33 cellular contexts compared by ENCODE assay signal in the genomic region with DNA sequence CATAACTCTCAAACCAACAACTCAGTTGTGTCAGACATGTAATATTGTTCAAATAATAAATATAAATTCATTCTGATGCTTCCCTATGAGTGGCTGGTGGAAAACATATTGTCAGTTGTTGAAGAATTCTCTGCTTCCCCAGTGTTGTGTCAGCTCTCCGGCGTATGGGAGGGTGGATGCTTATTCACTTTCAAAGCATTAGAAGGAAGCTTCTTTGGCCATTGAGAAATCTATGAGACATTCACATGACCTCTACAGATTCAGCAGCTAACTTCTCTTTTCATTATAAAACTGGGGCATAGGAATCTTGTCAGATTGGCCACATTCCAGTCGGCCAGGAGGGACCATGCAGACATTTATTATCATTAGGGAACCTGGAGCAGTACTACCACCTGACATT. TPM values are rescaled to one million over a fixed set of nuclear protein-coding genes. Genes with fewer than 3 reads are reported as not detected.
DNase-seq lines count a peak whose midpoint lies in the region; ATAC-seq, FAIRE-seq and TF ChIP-seq lines count a peak whose summit lies in the region.
"Had no signal": no experiment of that assay in that cellular context is flagged by ENCODE, and none has a peak within 500 bp of the region (broad histone marks: within the 10 kb centered on the region; RNA-seq: fewer than 3 reads in every experiment).

No MANE protein-coding gene starts in this region.

- no peak overlapping the region for H3K9ac ChIP-seq in endothelial cell of umbilical vein (replicated peaks; ENCODE audit: extremely low read depth, insufficient read depth, low read length)

- POLR2A ChIA-PET in endothelial cell of umbilical vein (lab: Charles Lee), result no interaction called here

- no peak for TF ChIP-seq CTCF in endothelial cell of umbilical vein (IDR thresholded peaks at IDR 0.05; ENCODE audit: extremely low read depth in 1 of 2, insufficient read depth in 1 of 2, low read depth in 1 of 2, low read length in 2 of 2)

- H2AFZ ChIP-seq in endothelial cell of umbilical vein (ENCODE audit: low read depth, low read length), result no peak overlapping the region

- H3K27me3 ChIP-seq in endothelial cell of umbilical vein (ENCODE audit: control insufficient read depth in 2 of 2, insufficient read depth in 2 of 2, low read length in 2 of 2), result peaks cover 0 to 2% of the 10 kb centered on the region in 2 experiments
- H3K27me3 ChIP-seq: adrenal gland, cardiac muscle cell, left lung, MG63, thyroid gland had no signal

- dilution Hi-C loops in endothelial cell of umbilical vein (cut with MboI; ENCODE audit: extremely low pct_ligation_motif_present, low sequenced_read_pairs), result no loop called here

- peak; percentile 40 for DNase-seq in EH (ENCODE audit: low read depth)
- peak; percentile 33 for DNase-seq in MV-4-11 (lab: John Stamatoyannopoulos, UW)
- DNase-seq in endothelial cell of umbilical vein (ENCODE audit: low read depth, low spot score), result peak; percentile 20
- DNase-seq in non-pigmented ciliary epithelial cell (ENCODE audit: low read depth), result peak; percentile 17
- no peak for DNase-seq in Right ventricle myocardium superior
- no peak for DNase-seq in NCI-H2196 (lab: John Stamatoyannopoulos, UW; ENCODE audit: unreplicated experiment)
- DNase-seq in NCI-H2107 (lab: John Stamatoyannopoulos, UW), result no peak
- DNase-seq: activated CD4-positive, alpha-beta T cell treated with anti-CD3 and anti-CD28 coated beads, Interleukin-2, amount 50 U/mL, for 4 hours; activated effector memory CD4-positive, alpha-beta T cell treated with Interleukin-2 at 50 U/mL for 16 hours; AML-193; DMS79 treated with DMSO at 0.1 percent for 48 hours; glutamatergic neuron; MG63; NCI-H226; nephron progenitor cell; PC-3; stimulated activated CD4-positive, alpha-beta T cell treated with anti-CD3 and anti-CD28 coated beads, Interleukin-2, amount 100 ng/mL, for 24 hours; stimulated activated naive CD4-positive, alpha-beta T cell; T-helper 17 cell; thyroid gland had no signal

- no peaks in the 10 kb centered on the region for H3K9me1 ChIP-seq in endothelial cell of umbilical vein (replicated peaks; ENCODE audit: control insufficient read depth, extremely low read depth, insufficient read depth, low read length)

- H3K36me3 ChIP-seq in endothelial cell of umbilical vein (ENCODE audit: control insufficient read depth in 2 of 2, extremely low read depth in 1 of 2, insufficient read depth in 2 of 2, low read length in 2 of 2), result no peaks in the 10 kb centered on the region
- H3K36me3 ChIP-seq: adrenal gland, cardiac muscle cell, left lung, MG63, prostate gland, thyroid gland had no signal

- H3K9me3 ChIP-seq in endothelial cell of umbilical vein (replicated peaks; ENCODE audit: control insufficient read depth, insufficient read depth, low read length), result no peaks in the 10 kb centered on the region
- H3K9me3 ChIP-seq: adrenal gland, left lung, MG63, prostate gland, thyroid gland had no signal

- no TSS peak for BruUV-seq in endothelial cell of umbilical vein (replicated peaks; lab: Mats Ljungman, UMichigan)

- no peaks in the 10 kb centered on the region for H4K20me1 ChIP-seq in endothelial cell of umbilical vein (replicated peaks; ENCODE audit: control insufficient read depth, extremely low read depth, insufficient read depth, low read length)

- H3K4me2 ChIP-seq in endothelial cell of umbilical vein (ENCODE audit: insufficient read depth, low read length), result no peak overlapping the region

- TF ChIP-seq POLR2A in endothelial cell of umbilical vein (IDR thresholded peaks at IDR 0.05; ENCODE audit: low read depth, low read length), result no peak

- ATAC-seq in Right ventricle myocardium superior (ENCODE audit: poor library complexity) (no peak), GM21723 (IDR thresholded peaks at IDR 0.05; ENCODE audit: unreplicated experiment) (no peak)
- ATAC-seq: left lung, PC-3, T-helper 17 cell, WTC11 had no signal

- intact Hi-C loops in endothelial cell of umbilical vein (cut with micrococcal nuclease) (no loop called here), Right ventricle myocardium superior (cut with DNase I) (no loop called here)

- no peak overlapping the region for H3K4me3 ChIP-seq in endothelial cell of umbilical vein (replicated peaks in 1 of 3; ENCODE audit: insufficient read depth in 1 of 3, low read depth in 1 of 3, low read length in 3 of 3)
- H3K4me3 ChIP-seq: adrenal gland, cardiac muscle cell, dorsolateral prefrontal cortex, left lung, MG63, prostate gland, skin epidermis, thyroid gland had no signal

- no peaks in the 10 kb centered on the region for H3K79me2 ChIP-seq in endothelial cell of umbilical vein (ENCODE audit: control insufficient read depth, insufficient read depth, low read length)

- no peak overlapping the region for H3K27ac ChIP-seq in endothelial cell of umbilical vein (ENCODE audit: insufficient read depth, low read depth, low read length)
- H3K27ac ChIP-seq: adrenal gland, cardiac muscle cell, HL-60, left lung, prostate gland, skin epidermis, thyroid gland had no signal

- CTCF ChIA-PET in endothelial cell of umbilical vein (lab: Charles Lee), result interaction anchor here (1.4 to 2.1 kb wide), 2 partner anchors 73 to 183 kb away, joined by 4 to 6 read pairs; no protein-coding TSS in a partner anchor

- no peaks in the 10 kb centered on the region for H3K4me1 ChIP-seq in endothelial cell of umbilical vein (ENCODE audit: control insufficient read depth, extremely low read depth, insufficient read depth, low read length)
- H3K4me1 ChIP-seq: adrenal gland, left lung, prostate gland, thyroid gland had no signal

- no peak for FAIRE-seq in endothelial cell of umbilical vein (lab: Jason Lieb, UNC)
- FAIRE-seq: GM18507 had no signal

TF ChIP-seq in endothelial cell of umbilical vein, 7 proteins besides CTCF, POLR2A, EP300 and RAD21 (continues in another document):
- TF ChIP-seq POLR2AphosphoS5 (IDR thresholded peaks at IDR 0.05; ENCODE audit: insufficient read depth, low read depth, low read length), result no peak
- no peak for TF ChIP-seq MYC (IDR thresholded peaks at IDR 0.05; ENCODE audit: low read depth, low read length)
- no peak for TF ChIP-seq EZH2 (IDR thresholded peaks at IDR 0.05; ENCODE audit: borderline replicate concordance, low read depth, low read length, severe bottlenecking)
- TF ChIP-seq JUN (IDR thresholded peaks at IDR 0.05; ENCODE audit: borderline replicate concordance, insufficient read depth, insufficient read length, low read depth), result no peak
- TF ChIP-seq FOS (IDR thresholded peaks at IDR 0.05; ENCODE audit: borderline replicate concordance, insufficient read depth, low read length), result no peak

RNA-seq across cellular contexts. Expression of a gene that starts 2.9 kb away (rescaled TPM):
- total RNA-seq in endothelial cell of umbilical vein (not detected in 2 replicates), Right ventricle myocardium superior (not detected)
- not detected in 2 replicates for polyA plus RNA-seq in endothelial cell of umbilical vein
- not detected in 2 replicates for polyA plus RNA-seq in endothelial cell of umbilical vein (2011; cell fraction: cytosol; rRNA removed)
- polyA plus RNA-seq in endothelial cell of umbilical vein (2011; cell fraction: nucleus; rRNA removed), result not detected in 2 replicates
- polyA plus RNA-seq in endothelial cell of umbilical vein (2012), result not detected in 2 replicates
- polyA minus RNA-seq in endothelial cell of umbilical vein, result not detected in 2 replicates
- not detected for polyA minus RNA-seq in endothelial cell of umbilical vein (2011; cell fraction: cytosol; rRNA and poly(A)+ RNA removed)
- not detected in 2 replicates for polyA minus RNA-seq in endothelial cell of umbilical vein (2011; cell fraction: nucleus; rRNA and poly(A)+ RNA removed)
- total RNA-seq: adrenal gland, cardiac muscle cell, dorsolateral prefrontal cortex, left lung, mononuclear cell, PC-3, prostate gland, T-helper 17 cell, thyroid gland, WTC11 had no signal
- polyA plus RNA-seq: adrenal gland, cardiac muscle cell, esophagus, IgD-negative memory B cell had no signal

RNA-seq across cellular contexts. Expression of a gene that starts 29.3 kb away (rescaled TPM):
- total RNA-seq in endothelial cell of umbilical vein (not detected in 2 replicates), Right ventricle myocardium superior (121 TPM)
- not detected in 2 replicates for polyA plus RNA-seq in endothelial cell of umbilical vein
- polyA plus RNA-seq in endothelial cell of umbilical vein (2011; cell fraction: cytosol; rRNA removed), result not detected in 2 replicates
- polyA plus RNA-seq in endothelial cell of umbilical vein (2011; cell fraction: nucleus; rRNA removed), result not detected in 2 replicates
- not detected in 2 replicates for polyA plus RNA-seq in endothelial cell of umbilical vein (2012)
- polyA minus RNA-seq in endothelial cell of umbilical vein, result not detected in 2 replicates
- polyA minus RNA-seq in endothelial cell of umbilical vein (2011; cell fraction: cytosol; rRNA and poly(A)+ RNA removed), result not detected
- polyA minus RNA-seq in endothelial cell of umbilical vein (2011; cell fraction: nucleus; rRNA and poly(A)+ RNA removed), result not detected in 2 replicates
- total RNA-seq: cardiac muscle cell, PC-3, WTC11 had no signal
- polyA plus RNA-seq: cardiac muscle cell had no signal

RNA-seq across cellular contexts. Expression of a gene that starts 36.7 kb away (rescaled TPM):
- not detected in 2 replicates for total RNA-seq in endothelial cell of umbilical vein
- not detected in 2 replicates for polyA plus RNA-seq in endothelial cell of umbilical vein
- not detected in 2 replicates for polyA plus RNA-seq in endothelial cell of umbilical vein (2011; cell fraction: cytosol; rRNA removed)
- polyA plus RNA-seq in endothelial cell of umbilical vein (2011; cell fraction: nucleus; rRNA removed), result not detected in 2 replicates
- polyA plus RNA-seq in endothelial cell of umbilical vein (2012), result not detected in 2 replicates
- not detected in 2 replicates for polyA minus RNA-seq in endothelial cell of umbilical vein
- polyA minus RNA-seq in endothelial cell of umbilical vein (2011; cell fraction: cytosol; rRNA and poly(A)+ RNA removed), result not detected
- polyA minus RNA-seq in endothelial cell of umbilical vein (2011; cell fraction: nucleus; rRNA and poly(A)+ RNA removed), result not detected in 2 replicates
- not detected for total RNA-seq in Right ventricle myocardium superior
- total RNA-seq: cardiac muscle cell, PC-3, prostate gland, WTC11 had no signal
- polyA plus RNA-seq: adrenal gland, esophagus, IgD-negative memory B cell had no signal

RNA-seq across cellular contexts. Expression of a gene that starts 43.0 kb away (rescaled TPM):
- total RNA-seq in endothelial cell of umbilical vein (not detected in 2 replicates), Right ventricle myocardium superior (not detected)
- polyA plus RNA-seq in endothelial cell of umbilical vein, result not detected in 2 replicates
- polyA plus RNA-seq in endothelial cell of umbilical vein (2011; cell fraction: cytosol; rRNA removed), result not detected in 2 replicates
- not detected in 2 replicates for polyA plus RNA-seq in endothelial cell of umbilical vein (2011; cell fraction: nucleus; rRNA removed)
- polyA plus RNA-seq in endothelial cell of umbilical vein (2012), result not detected in 2 replicates
- not detected in 2 replicates for polyA minus RNA-seq in endothelial cell of umbilical vein
- polyA minus RNA-seq in endothelial cell of umbilical vein (2011; cell fraction: cytosol; rRNA and poly(A)+ RNA removed), result not detected
- polyA minus RNA-seq in endothelial cell of umbilical vein (2011; cell fraction: nucleus; rRNA and poly(A)+ RNA removed), result not detected in 2 replicates
- total RNA-seq: adrenal gland, cardiac muscle cell, left lung, mononuclear cell, PC-3, T-helper 17 cell, thyroid gland had no signal
- polyA plus RNA-seq: adrenal gland, cardiac muscle cell, esophagus, IgD-negative memory B cell had no signal

RNA-seq across cellular contexts. Expression of a gene that starts 52.1 kb away (rescaled TPM):
- total RNA-seq in endothelial cell of umbilical vein (not detected in 2 replicates), Right ventricle myocardium superior (not detected)
- polyA plus RNA-seq in endothelial cell of umbilical vein, result 0.72 TPM in 1 of 2 replicates, not detected in the other
- polyA plus RNA-seq in endothelial cell of umbilical vein (2011; cell fraction: cytosol; rRNA removed), result 0.13 TPM in 1 of 2 replicates, not detected in the other
- 0.43 TPM in 1 of 2 replicates, not detected in the other for polyA plus RNA-seq in endothelial cell of umbilical vein (2011; cell fraction: nucleus; rRNA removed)
- not detected in 2 replicates for polyA plus RNA-seq in endothelial cell of umbilical vein (2012)
- 73.3 and 97.9 TPM in 2 replicates for polyA minus RNA-seq in endothelial cell of umbilical vein
- 4.7 TPM for polyA minus RNA-seq in endothelial cell of umbilical vein (2011; cell fraction: cytosol; rRNA and poly(A)+ RNA removed)
- polyA minus RNA-seq in endothelial cell of umbilical vein (2011; cell fraction: nucleus; rRNA and poly(A)+ RNA removed), result 0.72 TPM in 1 of 2 replicates, not detected in the other
- total RNA-seq: cardiac muscle cell, left lung, mononuclear cell, PC-3, prostate gland, T-helper 17 cell, thyroid gland had no signal
- polyA plus RNA-seq: adrenal gland, cardiac muscle cell, esophagus, IgD-negative memory B cell had no signal

Comparison
In these comparisons a context has a peak if more than half of its experiments do, and no peak if none do; other contexts are left out.
1. DNase-seq: peak in EH (single experiment), MV-4-11 (single experiment), endothelial cell of umbilical vein (single experiment) and non-pigmented ciliary epithelial cell (single experiment); none in Right ventricle myocardium superior (single experiment), NCI-H2196 (single experiment) and NCI-H2107 (single experiment).